In genomic region chr4:102883278-102883677, GRCh38 we compare ENCODE assay signal across 2 cellular contexts.
TF ChIP-seq lines count a peak whose summit lies in the region.

No MANE protein-coding gene starts in this region.

TF ChIP-seq in HEK293, 187 proteins besides CTCF, POLR2A, EP300 and RAD21:
- no peak for TF ChIP-seq ZNF785 (tag by site-specific recombination; IDR thresholded peaks at IDR 0.05)
- TF ChIP-seq ZNF513 (tag by site-specific recombination; IDR thresholded peaks at IDR 0.05), result no peak
- peak; percentile 55; the same call in 1 of the 2 replicates for TF ChIP-seq ZNF266 (tag by site-specific recombination; IDR thresholded peaks at IDR 0.05; ENCODE audit: low read depth)
- TF ChIP-seq, protein P1, sequence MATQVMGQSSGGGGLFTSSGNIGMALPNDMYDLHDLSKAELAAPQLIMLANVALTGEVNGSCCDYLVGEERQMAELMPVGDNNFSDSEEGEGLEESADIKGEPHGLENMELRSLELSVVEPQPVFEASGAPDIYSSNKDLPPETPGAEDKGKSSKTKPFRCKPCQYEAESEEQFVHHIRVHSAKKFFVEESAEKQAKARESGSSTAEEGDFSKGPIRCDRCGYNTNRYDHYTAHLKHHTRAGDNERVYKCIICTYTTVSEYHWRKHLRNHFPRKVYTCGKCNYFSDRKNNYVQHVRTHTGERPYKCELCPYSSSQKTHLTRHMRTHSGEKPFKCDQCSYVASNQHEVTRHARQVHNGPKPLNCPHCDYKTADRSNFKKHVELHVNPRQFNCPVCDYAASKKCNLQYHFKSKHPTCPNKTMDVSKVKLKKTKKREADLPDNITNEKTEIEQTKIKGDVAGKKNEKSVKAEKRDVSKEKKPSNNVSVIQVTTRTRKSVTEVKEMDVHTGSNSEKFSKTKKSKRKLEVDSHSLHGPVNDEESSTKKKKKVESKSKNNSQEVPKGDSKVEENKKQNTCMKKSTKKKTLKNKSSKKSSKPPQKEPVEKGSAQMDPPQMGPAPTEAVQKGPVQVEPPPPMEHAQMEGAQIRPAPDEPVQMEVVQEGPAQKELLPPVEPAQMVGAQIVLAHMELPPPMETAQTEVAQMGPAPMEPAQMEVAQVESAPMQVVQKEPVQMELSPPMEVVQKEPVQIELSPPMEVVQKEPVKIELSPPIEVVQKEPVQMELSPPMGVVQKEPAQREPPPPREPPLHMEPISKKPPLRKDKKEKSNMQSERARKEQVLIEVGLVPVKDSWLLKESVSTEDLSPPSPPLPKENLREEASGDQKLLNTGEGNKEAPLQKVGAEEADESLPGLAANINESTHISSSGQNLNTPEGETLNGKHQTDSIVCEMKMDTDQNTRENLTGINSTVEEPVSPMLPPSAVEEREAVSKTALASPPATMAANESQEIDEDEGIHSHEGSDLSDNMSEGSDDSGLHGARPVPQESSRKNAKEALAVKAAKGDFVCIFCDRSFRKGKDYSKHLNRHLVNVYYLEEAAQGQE (tag by site-specific recombination; IDR thresholded peaks at IDR 0.05), result no peak

TF ChIP-seq in K562, 482 proteins besides CTCF, POLR2A, EP300 and RAD21:
- TF ChIP-seq ARID2 (IDR thresholded peaks at IDR 0.05) (no peak), E2F3 (CRISPR knock-in tag; IDR thresholded peaks at IDR 0.05) (no peak), ZNF707 (CRISPR knock-in tag; conservative IDR thresholded peaks at IDR 0.05) (no peak), U2AF1 (optimal IDR thresholded peaks at IDR 0.05; ENCODE audit: low read depth, low read length) (no peak), POLR3A (IDR thresholded peaks at IDR 0.05; ENCODE audit: borderline replicate concordance, extremely low read depth, insufficient read depth, insufficient read length) (no peak), ZNF699 (CRISPR knock-in tag; IDR thresholded peaks at IDR 0.05; ENCODE audit: insufficient replicate concordance) (no peak), BMI1 (IDR thresholded peaks at IDR 0.05; ENCODE audit: low read length) (no peak), MAX (CRISPR knock-in tag; IDR thresholded peaks at IDR 0.05) (no peak), ZNF764 (CRISPR knock-in tag; IDR thresholded peaks at IDR 0.05; ENCODE audit: low read depth) (no peak), MCM5 (IDR thresholded peaks at IDR 0.05; ENCODE audit: low read depth) (no peak), GTF2E2 (tag; IDR thresholded peaks at IDR 0.05) (no peak), ELF2 (CRISPR knock-in tag; IDR thresholded peaks at IDR 0.05) (no peak), HOXB6 (CRISPR knock-in tag; IDR thresholded peaks at IDR 0.05; ENCODE audit: borderline replicate concordance) (no peak), MCM2 (IDR thresholded peaks at IDR 0.05; ENCODE audit: low read depth) (no peak), PURB (CRISPR knock-in tag; IDR thresholded peaks at IDR 0.05; ENCODE audit: low read depth) (no peak), NFXL1 (CRISPR knock-in tag; IDR thresholded peaks at IDR 0.05) (no peak), TAF9B (IDR thresholded peaks at IDR 0.05; ENCODE audit: partially characterized antibody) (no peak), POLR2G (IDR thresholded peaks at IDR 0.05; ENCODE audit: low read depth, low read length) (no peak)
- TF ChIP-seq, protein P2, sequence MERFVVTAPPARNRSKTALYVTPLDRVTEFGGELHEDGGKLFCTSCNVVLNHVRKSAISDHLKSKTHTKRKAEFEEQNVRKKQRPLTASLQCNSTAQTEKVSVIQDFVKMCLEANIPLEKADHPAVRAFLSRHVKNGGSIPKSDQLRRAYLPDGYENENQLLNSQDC (CRISPR knock-in tag; IDR thresholded peaks at IDR 0.05), result no peak
- TF ChIP-seq, protein P3, sequence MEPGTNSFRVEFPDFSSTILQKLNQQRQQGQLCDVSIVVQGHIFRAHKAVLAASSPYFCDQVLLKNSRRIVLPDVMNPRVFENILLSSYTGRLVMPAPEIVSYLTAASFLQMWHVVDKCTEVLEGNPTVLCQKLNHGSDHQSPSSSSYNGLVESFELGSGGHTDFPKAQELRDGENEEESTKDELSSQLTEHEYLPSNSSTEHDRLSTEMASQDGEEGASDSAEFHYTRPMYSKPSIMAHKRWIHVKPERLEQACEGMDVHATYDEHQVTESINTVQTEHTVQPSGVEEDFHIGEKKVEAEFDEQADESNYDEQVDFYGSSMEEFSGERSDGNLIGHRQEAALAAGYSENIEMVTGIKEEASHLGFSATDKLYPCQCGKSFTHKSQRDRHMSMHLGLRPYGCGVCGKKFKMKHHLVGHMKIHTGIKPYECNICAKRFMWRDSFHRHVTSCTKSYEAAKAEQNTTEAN (CRISPR knock-in tag; IDR thresholded peaks at IDR 0.05), result no peak
